17 cellular contexts compared by ENCODE assay signal in genomic region chr15:84934942-84935729, GRCh38. TPM values are rescaled to one million over a fixed set of nuclear protein-coding genes. Genes with fewer than 3 reads are reported as not detected.
DNase-seq lines count a peak whose midpoint lies in the region; ATAC-seq and TF ChIP-seq lines count a peak whose summit lies in the region.
"Had no signal": no experiment of that assay in that cellular context is flagged by ENCODE, and none has a peak within 500 bp of the region (broad histone marks: within the 10 kb centered on the region; RNA-seq: fewer than 3 reads in every experiment).

No MANE protein-coding gene starts in this region.

- H3K36me3 ChIP-seq in right lobe of liver (peaks cover 0 to 12% (median 1%) of the 10 kb centered on the region in 4 donors), upper lobe of right lung (no peaks in the 10 kb centered on the region)
- H3K36me3 ChIP-seq: cardiac muscle cell, SJCRH30, stomach had no signal

- TF ChIP-seq CTCF in GM12874 (IDR thresholded peaks at IDR 0.05; ENCODE audit: insufficient read depth, low read depth, low read length) (0 out of 2 replicates have a peak, but pooled peaks have one; percentile 6), cardiac fibroblast (IDR thresholded peaks at IDR 0.05; ENCODE audit: low read depth, low read length) (peak; percentile 21), right lobe of liver (IDR thresholded peaks at IDR 0.05) (peak in 3 of 4 donors; percentile 11 to 20 (median 17)), upper lobe of right lung (IDR thresholded peaks at IDR 0.05) (no peak)

- no peaks in the 10 kb centered on the region for H3K27me3 ChIP-seq in right lobe of liver
- H3K27me3 ChIP-seq in upper lobe of right lung = no peaks in the 10 kb centered on the region
- H3K27me3 ChIP-seq: cardiac muscle cell, SJCRH30, stomach had no signal

- TF ChIP-seq POLR2A in right lobe of liver (IDR thresholded peaks at IDR 0.05) = no peak
- TF ChIP-seq POLR2A in GM18505 (IDR thresholded peaks at IDR 0.05; ENCODE audit: borderline replicate concordance, extremely low read depth, insufficient read depth, insufficient read length) = no peak

- intact Hi-C loops in right lobe of liver (cut with DNase I) = loop anchor here in 1 of 2 donors (10.0 kb wide), 1 partner anchor 340 kb away; no protein-coding TSS in a partner anchor
- intact Hi-C loops in upper lobe of right lung (cut with DNase I) = loop anchor here (5.0 kb wide), 1 partner anchor 348 kb away; no protein-coding TSS in a partner anchor

- H3K9me3 ChIP-seq in right lobe of liver (no peaks in the 10 kb centered on the region), upper lobe of right lung (no peaks in the 10 kb centered on the region)
- H3K9me3 ChIP-seq: SJCRH30, stomach had no signal

- ATAC-seq in right lobe of liver (peak; percentile 17 to 52 (median 36)), GM18505 (IDR thresholded peaks at IDR 0.05; ENCODE audit: unreplicated experiment) (no peak), HG02938 (IDR thresholded peaks at IDR 0.05; ENCODE audit: unreplicated experiment) (no peak), upper lobe of right lung (no peak)
- ATAC-seq: naive thymus-derived CD8-positive, alpha-beta T cell had no signal

- 75% methylated on average over 5 of the region's 21 CpGs for whole genome bisulfite sequencing in right lobe of liver (ENCODE audit: insufficient coverage, low coverage, low lambda C conversion rate, missing lambda C conversion rate)

- no peaks in the 10 kb centered on the region for H3K4me1 ChIP-seq in right lobe of liver
- H3K4me1 ChIP-seq in upper lobe of right lung = no peaks in the 10 kb centered on the region
- H3K4me1 ChIP-seq: stomach had no signal

- H3K4me3 ChIP-seq in cardiac fibroblast (replicated peaks in 1 of 2; ENCODE audit: low read depth in 2 of 2, low read length in 2 of 2) (no peak overlapping the region), right lobe of liver (no peak overlapping the region), upper lobe of right lung (no peak overlapping the region)
- H3K4me3 ChIP-seq: cardiac muscle cell, SJCRH30, stomach had no signal

- H3K27ac ChIP-seq in right lobe of liver = no peak overlapping the region
- no peak overlapping the region for H3K27ac ChIP-seq in upper lobe of right lung
- H3K27ac ChIP-seq: cardiac muscle cell, SJCRH30, stomach had no signal

- DNase-seq in NCI-H146 (lab: John Stamatoyannopoulos, UW) = peak; percentile 40
- DNase-seq in cardiac fibroblast (ENCODE audit: low read depth in 2 of 2) = no peak
- no peak for DNase-seq in right lobe of liver
- DNase-seq in upper lobe of right lung = no peak
- DNase-seq: activated naive CD4-positive, alpha-beta T cell treated with anti-CD3 and anti-CD28 coated beads for 36 hours; CD4-positive, alpha-beta T cell; glutamatergic neuron; naive thymus-derived CD8-positive, alpha-beta T cell; NCI-H1436 treated with DMSO at 0.1 percent for 48 hours; NCI-H774; SJCRH30; stomach had no signal

RNA-seq across cellular contexts. Expression of gene PDE8A, which starts 46.5 kb away (rescaled TPM):
- total RNA-seq in right lobe of liver = 10 to 100 TPM; 32.7 to 40.5 (median 37.4) TPM
- 54.7 TPM for total RNA-seq in upper lobe of right lung

RNA-seq across cellular contexts. Expression of gene SLC28A1, which starts 50.7 kb away (rescaled TPM):
- total RNA-seq in right lobe of liver (10 to 100 TPM; 33.2 to 75.4 (median 49.9) TPM), upper lobe of right lung (not detected)
- total RNA-seq: activated CD8-positive, alpha-beta memory T cell treated with anti-CD3 and anti-CD28 coated beads for 36 hours; activated naive CD4-positive, alpha-beta T cell treated with anti-CD3 and anti-CD28 coated beads for 36 hours; CD4-positive, alpha-beta T cell; naive thymus-derived CD8-positive, alpha-beta T cell; SJCRH30 had no signal

Comparison
In these comparisons a context has a peak if more than half of its experiments do, and no peak if none do; other contexts are left out.
1. ATAC-seq: peak in right lobe of liver (4 of 4); none in GM18505 (single experiment), HG02938 (single experiment) and upper lobe of right lung (single experiment).
2. RNA of gene SLC28A1, which starts 50.7 kb away (total RNA-seq): 33.2 to 75.4 TPM in right lobe of liver; not detected in upper lobe of right lung (single experiment); every median in the first group is over 10 times any median in the second.